In the genomic region with DNA sequence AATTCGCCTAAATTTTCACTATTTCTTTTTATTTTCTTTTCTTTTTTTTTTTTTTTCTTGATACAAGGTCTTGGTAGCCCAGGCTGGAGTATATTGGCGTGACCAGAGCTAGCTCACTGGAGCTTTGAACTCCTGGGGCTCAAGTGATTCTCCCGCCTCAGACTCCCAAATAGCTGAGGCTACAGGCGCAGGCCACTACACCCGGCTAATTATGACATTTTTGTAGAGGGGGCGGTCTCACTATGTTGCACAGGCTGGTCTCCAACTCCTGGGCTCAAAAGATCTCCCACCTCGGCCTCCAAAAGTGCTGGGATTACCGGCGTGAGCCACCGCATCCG, we compare ENCODE assay signal across 8 cellular contexts. TPM values are rescaled to one million over a fixed set of nuclear protein-coding genes. Genes with fewer than 3 reads are reported as not detected.
A peak's percentile ranks its signal among the peaks of the same experiment; 100 is the strongest.
DNase-seq lines count a peak whose midpoint lies in the region; ATAC-seq and TF ChIP-seq lines count a peak whose summit lies in the region.

No MANE protein-coding gene starts in this region.

- POLR2A ChIA-PET in Panc1 (lab: Charles Lee) = no interaction called here

- peak overlapping the region; percentile 98 for H4K8ac ChIP-seq in trophoblast cell (ENCODE audit: low read depth, low read length)

- H3K36me3 ChIP-seq in GM06990 (ENCODE audit: control insufficient read depth, insufficient read depth, low read length) (no peaks in the 10 kb centered on the region), Panc1 (ENCODE audit: control insufficient read depth, insufficient read depth, low read length) (no peaks in the 10 kb centered on the region; the same call in 1 of the 2 replicates), esophagus (ENCODE audit: control insufficient read depth in 2 of 2, insufficient read depth in 2 of 2, low read length in 1 of 2) (no peaks in the 10 kb centered on the region), trophoblast cell (ENCODE audit: control insufficient read depth in 1 of 2, insufficient read depth in 2 of 2, low read length in 2 of 2) (no peaks in the 10 kb centered on the region)

- no peak for ATAC-seq in Panc1

- 65 to 75% methylated on average over 11 of the region's 11 CpGs for WGBS in esophagus, 2 donors
- WGBS in trophoblast cell (ENCODE audit: extremely low coverage, insufficient coverage, insufficient read length) = no CpG with 5 or more reads among the region's 11 CpGs

- CTCF ChIA-PET in Panc1 (lab: Charles Lee) = no interaction called here

- H3K79me2 ChIP-seq in trophoblast cell (ENCODE audit: control insufficient read depth, insufficient read depth, low read length, poor library complexity) = peaks cover 3% of the 10 kb centered on the region

- H3K4me2 ChIP-seq in trophoblast cell (ENCODE audit: low read length) = peak overlapping the region; percentile 71

- H3K4me1 ChIP-seq in Panc1 (ENCODE audit: control insufficient read depth, insufficient read depth, low read length) (no peaks in the 10 kb centered on the region), esophagus (ENCODE audit: control insufficient read depth in 2 of 2, insufficient read depth in 2 of 2, low read length in 1 of 2) (no peaks in the 10 kb centered on the region), trophoblast cell (ENCODE audit: control insufficient read depth in 1 of 2, insufficient read depth in 2 of 2, low read length in 2 of 2) (no peaks in the 10 kb centered on the region)

- H3K9ac ChIP-seq in trophoblast cell (ENCODE audit: low read length) = no peak overlapping the region

- in situ Hi-C loops in Panc1 (cut with HindIII; ENCODE audit: low pct_unique_long_range_greater_than_20kb, low sequenced_read_pairs) = no loop called here

- H2AFZ ChIP-seq in trophoblast cell (ENCODE audit: insufficient read depth, low read length, poor library complexity) = no peak overlapping the region

- TF ChIP-seq CTCF in GM06990 (IDR thresholded peaks at IDR 0.05; ENCODE audit: insufficient read depth, low read length, poor library complexity, severe bottlenecking) (no peak), Panc1 (IDR thresholded peaks at IDR 0.05) (no peak)

- H3K23ac ChIP-seq in trophoblast cell (ENCODE audit: low read length) = no peak overlapping the region

- no peak overlapping the region for H2AK5ac ChIP-seq in trophoblast cell (ENCODE audit: low read length)

- H2BK12ac ChIP-seq in trophoblast cell (ENCODE audit: low read length) = no peak overlapping the region

- peaks cover 6% of the 10 kb centered on the region for H3K79me1 ChIP-seq in trophoblast cell (ENCODE audit: low read length)

- H3K27ac ChIP-seq in Panc1 (ENCODE audit: low read length) = peak overlapping the region; percentile 81
- H3K27ac ChIP-seq in esophagus (ENCODE audit: low read depth in 2 of 2, low read length in 1 of 2) = peak overlapping the region; percentile 88 to 95
- no peak overlapping the region for H3K27ac ChIP-seq in trophoblast cell (ENCODE audit: low read depth, low read length)

- peak overlapping the region; percentile 84 for H3K4me3 ChIP-seq in GM06990 (replicated peaks; ENCODE audit: low read depth, low read length)
- H3K4me3 ChIP-seq in Panc1 (ENCODE audit: low read depth in 2 of 2, low read length in 2 of 2) = peak overlapping the region; percentile 70 to 90
- H3K4me3 ChIP-seq in esophagus (ENCODE audit: low read depth in 1 of 2, low read length in 2 of 2) = peak overlapping the region; percentile 51 to 76
- H3K4me3 ChIP-seq in trophoblast cell (ENCODE audit: low read depth, low read length) = no peak overlapping the region

- DNase-seq in GM06990 (ENCODE audit: extremely low read depth, insufficient read length) = no peak
- no peak for DNase-seq in Panc1 (ENCODE audit: low read depth, low spot score)
- DNase-seq in trophoblast cell = no peak
- DNase-seq in EL = no peak
- DNase-seq in stimulated activated CD4-positive, alpha-beta T cell treated with anti-CD3 and anti-CD28 coated beads, Interleukin-4, amount 100 ng/mL, for 4 hours = no peak
- DNase-seq in NCI-H1417 (lab: John Stamatoyannopoulos, UW) = no peak
- DNase-seq in SHP77 treated with DMSO at 0.1 percent for 48 hours (lab: John Stamatoyannopoulos, UW) = no peak

- H4K12ac ChIP-seq in trophoblast cell (ENCODE audit: low read depth, low read length) = peak overlapping the region; percentile 90

- H2BK120ac ChIP-seq in trophoblast cell (ENCODE audit: insufficient read depth, low read length, poor library complexity) = no peak overlapping the region

- H3K27me3 ChIP-seq in GM06990 (replicated peaks; ENCODE audit: control insufficient read depth, insufficient read depth, low read length) = no peaks in the 10 kb centered on the region
- no peaks in the 10 kb centered on the region for H3K27me3 ChIP-seq in Panc1 (ENCODE audit: control insufficient read depth, insufficient read depth, low read length)
- H3K27me3 ChIP-seq in esophagus (ENCODE audit: control insufficient read depth in 1 of 2, insufficient read depth in 2 of 2, low read length in 2 of 2) = no peaks in the 10 kb centered on the region
- no peaks in the 10 kb centered on the region for H3K27me3 ChIP-seq in trophoblast cell (ENCODE audit: insufficient read depth, low read length)

- H2BK5ac ChIP-seq in trophoblast cell (ENCODE audit: low read depth, low read length, poor library complexity) = no peak overlapping the region

- intact Hi-C loops in Panc1 (cut with micrococcal nuclease; ENCODE audit: unreplicated experiment) = no loop called here

- H3K4ac ChIP-seq in trophoblast cell (ENCODE audit: low read depth, low read length) = no peak overlapping the region

- H3K14ac ChIP-seq in trophoblast cell (ENCODE audit: low read length) = no peak overlapping the region

- BruUV-seq in Panc1 (replicated peaks; lab: Mats Ljungman, UMichigan) = no TSS peak

- H4K91ac ChIP-seq in trophoblast cell (ENCODE audit: low read depth, low read length) = no peak overlapping the region

- H3K9me3 ChIP-seq in Panc1 (ENCODE audit: control insufficient read depth, insufficient read depth, low read depth, low read length) (no peaks in the 10 kb centered on the region), esophagus (ENCODE audit: control insufficient read depth in 2 of 2, insufficient read depth in 1 of 2, low read depth in 1 of 2, low read length in 1 of 2) (no peaks in the 10 kb centered on the region), trophoblast cell (ENCODE audit: insufficient read depth, low read depth, low read length) (no peaks in the 10 kb centered on the region)

- no peak overlapping the region for H3K18ac ChIP-seq in trophoblast cell (ENCODE audit: low read length)

RNA-seq across cellular contexts. Expression of a gene that starts 37.3 kb away (rescaled TPM):
- 152 TPM for total RNA-seq in Panc1 (2021; ENCODE audit: unreplicated experiment)
- 230 TPM for polyA plus RNA-seq in Panc1 (2012; ENCODE audit: insufficient read length)
- polyA plus RNA-seq in esophagus = 10 to 100 TPM; 31.4 to 57.2 TPM
- 122 and 128 TPM in 2 replicates for polyA plus RNA-seq in trophoblast cell (2013)
